ENCODE assay signal across 34 cellular contexts in genomic region chr13:111092685-111093084, GRCh38.
"Had no signal": no experiment of that assay in that cellular context is flagged by ENCODE, and none has a peak within 500 bp of the region (broad histone marks: within the 10 kb centered on the region; RNA-seq: fewer than 3 reads in every experiment).

No MANE protein-coding gene starts in this region.

- H3K27me3 ChIP-seq: ascending aorta, body of pancreas had no signal

- H3K27ac ChIP-seq: adrenal gland, ascending aorta, body of pancreas, brain microvascular endothelial cell, cardiac muscle cell had no signal

- H3K9me3 ChIP-seq: adrenal gland, ascending aorta, body of pancreas had no signal

- FAIRE-seq: astrocyte, bronchial epithelial cell had no signal

- ATAC-seq: activated naive CD4-positive, alpha-beta T cell treated with anti-CD3 and anti-CD28 coated beads, Interleukin-2, amount 50 U/mL, for 72 hours; activated naive CD8-positive, alpha-beta T cell treated with anti-CD3 and anti-CD28 coated beads, Interleukin-2, amount 50 U/mL, for 24 hours; activated T-cell treated with anti-CD3 and anti-CD28 coated beads, Interleukin-2, amount 50 U/mL, for 4 hours; activated T-cell treated with anti-CD3 and anti-CD28 coated beads, Interleukin-2, amount 50 U/mL, for 72 hours; activated T-helper 17 cell treated with anti-CD3 and anti-CD28 coated beads, Interleukin-2, amount 50 U/mL, for 72 hours; body of pancreas had no signal

- H3K4me1 ChIP-seq: adrenal gland, ascending aorta, body of pancreas had no signal

- H3K36me3 ChIP-seq: adrenal gland, ascending aorta, brain microvascular endothelial cell, cardiac muscle cell had no signal

- H3K4me3 ChIP-seq: adrenal gland, ascending aorta, body of pancreas, cardiac muscle cell had no signal

- DNase-seq: activated effector memory CD4-positive, alpha-beta T cell treated with anti-CD3 and anti-CD28 coated beads, Interleukin-2, amount 50 U/mL, for 16 hours; activated effector memory CD4-positive, alpha-beta T cell treated with Interleukin-2 at 50 U/mL for 16 hours; activated gamma-delta T cell; activated gamma-delta T cell treated with Interleukin-2 at 50 U/mL for 16 hours; activated naive CD4-positive, alpha-beta T cell; activated naive CD4-positive, alpha-beta T cell treated with anti-CD3 and anti-CD28 coated beads for 36 hours; activated naive CD4-positive, alpha-beta T cell treated with anti-CD3 and anti-CD28 coated beads, Interleukin-2, amount 10 ng/mL, durations not matched to agents 7 days and 5 days; activated naive CD4-positive, alpha-beta T cell treated with anti-CD3 and anti-CD28 coated beads, Interleukin-2, amount 50 U/mL, for 16 hours; activated naive CD4-positive, alpha-beta T cell treated with Interleukin-2 at 50 U/mL for 16 hours; activated naive CD8-positive, alpha-beta T cell treated with anti-CD3 and anti-CD28 coated beads for 36 hours; activated naive CD8-positive, alpha-beta T cell treated with anti-CD3 and anti-CD28 coated beads, Interleukin-2, amount 10 ng/mL, durations not matched to agents 7 days and 5 days; activated naive CD8-positive, alpha-beta T cell treated with anti-CD3 and anti-CD28 coated beads, Interleukin-2, amount 50 U/mL, for 24 hours; activated T-cell treated with anti-CD3 and anti-CD28 coated beads for 4 hours; activated T-cell treated with anti-CD3 and anti-CD28 coated beads, Interleukin-2, amount 50 U/mL, for 1 hour; activated T-cell treated with anti-CD3 and anti-CD28 coated beads, Interleukin-2, amount 50 U/mL, for 24 hours; activated T-cell treated with anti-CD3 and anti-CD28 coated beads, Interleukin-2, amount 50 U/mL, for 4 hours; activated T-cell treated with anti-CD3 and anti-CD28 coated beads, Interleukin-2, amount 50 U/mL, for 48 hours; activated T-cell treated with anti-CD3 and anti-CD28 coated beads, Interleukin-2, amount 50 U/mL, for 72 hours; adrenal gland; amniotic stem cell; amygdala; anterior cingulate cortex; aorta; body of pancreas; brain microvascular endothelial cell; caudate nucleus; central memory CD4-positive, alpha-beta T cell; cerebellar nuclear complex had no signal
